Comparison of ENCODE assay signal across 40 cellular contexts in the genomic region with DNA sequence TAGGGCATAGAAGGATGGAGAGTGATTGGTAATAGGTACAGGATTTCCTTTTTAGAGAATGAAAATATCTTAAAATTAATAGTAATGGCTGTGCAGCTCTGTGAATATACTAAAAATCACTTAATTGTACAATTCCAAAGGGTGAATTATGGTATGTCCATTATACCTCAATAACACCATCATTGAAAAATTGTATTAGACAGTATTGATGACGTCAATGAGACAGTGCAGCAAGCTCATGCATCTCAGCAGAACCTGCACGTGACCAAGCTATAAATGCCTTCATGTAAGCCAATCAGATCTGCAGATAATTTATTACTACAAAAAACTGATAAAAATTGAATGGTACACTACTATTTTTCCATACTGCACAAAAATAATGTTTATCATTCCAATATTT.
"Had no signal": no experiment of that assay in that cellular context is flagged by ENCODE, and none has a peak within 500 bp of the region (broad histone marks: within the 10 kb centered on the region; RNA-seq: fewer than 3 reads in every experiment).

No MANE protein-coding gene starts in this region.

- H3K36me3 Mint-ChIP-seq: activated naive CD4-positive, alpha-beta T cell treated with anti-CD3 and anti-CD28 coated beads, Interleukin-2, amount 10 ng/mL, durations not matched to agents 7 days and 5 days; activated naive CD4-positive, alpha-beta T cell treated with anti-CD3 and anti-CD28 coated beads, Interleukin-2, amount 50 U/mL, for 24 hours; activated naive CD4-positive, alpha-beta T cell treated with anti-CD3 and anti-CD28 coated beads, Interleukin-2, amount 50 U/mL, for 72 hours; activated naive CD8-positive, alpha-beta T cell; activated naive CD8-positive, alpha-beta T cell treated with anti-CD3 and anti-CD28 coated beads for 36 hours; activated naive CD8-positive, alpha-beta T cell treated with anti-CD3 and anti-CD28 coated beads, Interleukin-2, amount 10 ng/mL, durations not matched to agents 7 days and 5 days; brain had no signal

- H3K27me3 Mint-ChIP-seq: activated naive CD4-positive, alpha-beta T cell treated with anti-CD3 and anti-CD28 coated beads, Interleukin-2, amount 10 ng/mL, durations not matched to agents 7 days and 5 days; activated naive CD4-positive, alpha-beta T cell treated with anti-CD3 and anti-CD28 coated beads, Interleukin-2, amount 50 U/mL, for 24 hours; activated naive CD8-positive, alpha-beta T cell; activated naive CD8-positive, alpha-beta T cell treated with anti-CD3 and anti-CD28 coated beads for 36 hours; activated naive CD8-positive, alpha-beta T cell treated with anti-CD3 and anti-CD28 coated beads, Interleukin-2, amount 10 ng/mL, durations not matched to agents 7 days and 5 days; activated naive CD8-positive, alpha-beta T cell treated with anti-CD3 and anti-CD28 coated beads, Interleukin-2, amount 50 U/mL, for 24 hours; activated T-cell treated with anti-CD3 and anti-CD28 coated beads, Interleukin-2, amount 50 U/mL, for 24 hours; activated T-helper 17 cell treated with anti-CD3 and anti-CD28 coated beads, Interleukin-2, amount 50 U/mL, for 72 hours; central memory CD8-positive, alpha-beta T cell had no signal

- FAIRE-seq: astrocyte, bronchial epithelial cell had no signal

- H3K36me3 ChIP-seq: adrenal gland, ascending aorta, brain microvascular endothelial cell, breast epithelium, cardiac muscle cell had no signal

- DNase-seq: activated effector memory CD4-positive, alpha-beta T cell treated with anti-CD3 and anti-CD28 coated beads, Interleukin-2, amount 50 U/mL, for 16 hours; activated effector memory CD4-positive, alpha-beta T cell treated with Interleukin-2 at 50 U/mL for 16 hours; activated gamma-delta T cell; activated gamma-delta T cell treated with Interleukin-2 at 50 U/mL for 16 hours; activated naive CD4-positive, alpha-beta T cell; activated naive CD4-positive, alpha-beta T cell treated with anti-CD3 and anti-CD28 coated beads for 36 hours; activated naive CD4-positive, alpha-beta T cell treated with anti-CD3 and anti-CD28 coated beads, Interleukin-2, amount 10 ng/mL, durations not matched to agents 7 days and 5 days; activated naive CD4-positive, alpha-beta T cell treated with anti-CD3 and anti-CD28 coated beads, Interleukin-2, amount 50 U/mL, for 16 hours; activated naive CD4-positive, alpha-beta T cell treated with Interleukin-2 at 50 U/mL for 16 hours; activated naive CD8-positive, alpha-beta T cell treated with anti-CD3 and anti-CD28 coated beads for 36 hours; activated naive CD8-positive, alpha-beta T cell treated with anti-CD3 and anti-CD28 coated beads, Interleukin-2, amount 10 ng/mL, durations not matched to agents 7 days and 5 days; activated naive CD8-positive, alpha-beta T cell treated with anti-CD3 and anti-CD28 coated beads, Interleukin-2, amount 50 U/mL, for 24 hours; activated T-cell treated with anti-CD3 and anti-CD28 coated beads, Interleukin-2, amount 50 U/mL, for 1 hour; activated T-cell treated with anti-CD3 and anti-CD28 coated beads, Interleukin-2, amount 50 U/mL, for 24 hours; activated T-cell treated with anti-CD3 and anti-CD28 coated beads, Interleukin-2, amount 50 U/mL, for 4 hours; activated T-cell treated with anti-CD3 and anti-CD28 coated beads, Interleukin-2, amount 50 U/mL, for 48 hours; activated T-cell treated with anti-CD3 and anti-CD28 coated beads, Interleukin-2, amount 50 U/mL, for 72 hours; adrenal gland; amniotic stem cell; amygdala; anterior cingulate cortex; aorta; body of pancreas; brain microvascular endothelial cell; caudate nucleus; central memory CD4-positive, alpha-beta T cell; cerebellar nuclear complex had no signal

- H3K9me3 Mint-ChIP-seq: activated naive CD4-positive, alpha-beta T cell treated with anti-CD3 and anti-CD28 coated beads for 36 hours; activated naive CD4-positive, alpha-beta T cell treated with anti-CD3 and anti-CD28 coated beads, Interleukin-2, amount 50 U/mL, for 24 hours; activated naive CD4-positive, alpha-beta T cell treated with anti-CD3 and anti-CD28 coated beads, Interleukin-2, amount 50 U/mL, for 72 hours; activated naive CD8-positive, alpha-beta T cell treated with anti-CD3 and anti-CD28 coated beads, Interleukin-2, amount 10 ng/mL, durations not matched to agents 7 days and 5 days; activated naive CD8-positive, alpha-beta T cell treated with anti-CD3 and anti-CD28 coated beads, Interleukin-2, amount 50 U/mL, for 24 hours; activated T-cell treated with anti-CD3 and anti-CD28 coated beads, Interleukin-2, amount 50 U/mL, for 24 hours; activated T-helper 1 cell treated with anti-CD3 and anti-CD28 coated beads, Interleukin-12 subunit alpha, Interleukin-12 subunit beta, Interleukin-2, Interleukin-4 antibody, amounts not matched to agents 30 ng/mL and 10 ng/mL and 1 ng/mL, durations not matched to agents 14 hours and 24 hours and 36 hours; activated T-helper 17 cell treated with anti-CD3 and anti-CD28 coated beads, Interleukin-2, amount 50 U/mL, for 72 hours; central memory CD8-positive, alpha-beta T cell had no signal

- H3K4me3 Mint-ChIP-seq: activated naive CD4-positive, alpha-beta T cell treated with anti-CD3 and anti-CD28 coated beads for 36 hours; activated naive CD4-positive, alpha-beta T cell treated with anti-CD3 and anti-CD28 coated beads, Interleukin-2, amount 10 ng/mL, durations not matched to agents 7 days and 5 days; activated naive CD4-positive, alpha-beta T cell treated with anti-CD3 and anti-CD28 coated beads, Interleukin-2, amount 50 U/mL, for 24 hours; activated naive CD8-positive, alpha-beta T cell; activated naive CD8-positive, alpha-beta T cell treated with anti-CD3 and anti-CD28 coated beads for 36 hours; activated naive CD8-positive, alpha-beta T cell treated with anti-CD3 and anti-CD28 coated beads, Interleukin-2, amount 10 ng/mL, durations not matched to agents 7 days and 5 days; activated naive CD8-positive, alpha-beta T cell treated with anti-CD3 and anti-CD28 coated beads, Interleukin-2, amount 50 U/mL, for 24 hours; activated T-cell treated with anti-CD3 and anti-CD28 coated beads, Interleukin-2, amount 50 U/mL, for 24 hours; activated T-cell treated with anti-CD3 and anti-CD28 coated beads, Interleukin-2, amount 50 U/mL, for 4 hours; activated T-cell treated with anti-CD3 and anti-CD28 coated beads, Interleukin-2, amount 50 U/mL, for 72 hours; activated T-helper 1 cell treated with anti-CD3 and anti-CD28 coated beads, Interleukin-12 subunit alpha, Interleukin-12 subunit beta, Interleukin-2, Interleukin-4 antibody, amounts not matched to agents 30 ng/mL and 10 ng/mL and 1 ng/mL, durations not matched to agents 14 hours and 24 hours and 36 hours; activated T-helper 17 cell treated with anti-CD3 and anti-CD28 coated beads, Interleukin-2, amount 50 U/mL, for 72 hours; brain; central memory CD8-positive, alpha-beta T cell had no signal

- H3K27ac Mint-ChIP-seq: activated naive CD4-positive, alpha-beta T cell treated with anti-CD3 and anti-CD28 coated beads for 36 hours; activated naive CD4-positive, alpha-beta T cell treated with anti-CD3 and anti-CD28 coated beads, Interleukin-2, amount 10 ng/mL, durations not matched to agents 7 days and 5 days; activated naive CD4-positive, alpha-beta T cell treated with anti-CD3 and anti-CD28 coated beads, Interleukin-2, amount 50 U/mL, for 24 hours; activated naive CD4-positive, alpha-beta T cell treated with anti-CD3 and anti-CD28 coated beads, Interleukin-2, amount 50 U/mL, for 72 hours; activated naive CD8-positive, alpha-beta T cell; activated naive CD8-positive, alpha-beta T cell treated with anti-CD3 and anti-CD28 coated beads for 36 hours; activated naive CD8-positive, alpha-beta T cell treated with anti-CD3 and anti-CD28 coated beads, Interleukin-2, amount 10 ng/mL, durations not matched to agents 7 days and 5 days; activated naive CD8-positive, alpha-beta T cell treated with anti-CD3 and anti-CD28 coated beads, Interleukin-2, amount 50 U/mL, for 24 hours; activated T-cell treated with anti-CD3 and anti-CD28 coated beads, Interleukin-2, amount 50 U/mL, for 24 hours; activated T-cell treated with anti-CD3 and anti-CD28 coated beads, Interleukin-2, amount 50 U/mL, for 72 hours; activated T-helper 1 cell treated with anti-CD3 and anti-CD28 coated beads, Interleukin-12 subunit alpha, Interleukin-12 subunit beta, Interleukin-2, Interleukin-4 antibody, amounts not matched to agents 30 ng/mL and 10 ng/mL and 1 ng/mL, durations not matched to agents 14 hours and 24 hours and 36 hours; activated T-helper 17 cell treated with anti-CD3 and anti-CD28 coated beads, Interleukin-2, amount 50 U/mL, for 72 hours; activated T-helper 2 cell treated with anti-CD3 and anti-CD28 coated beads, Interferon-gamma antibody, Interleukin-2, Interleukin-4, amounts not matched to agents 10 μg/mL and 5 μg/mL and 100 μg/mL, durations not matched to agents 14 hours and 24 hours and 36 hours; brain had no signal

- H3K27me3 ChIP-seq: adrenal gland, ascending aorta, body of pancreas, brain microvascular endothelial cell, breast epithelium, cardiac muscle cell had no signal

- H3K4me1 Mint-ChIP-seq: activated naive CD4-positive, alpha-beta T cell treated with anti-CD3 and anti-CD28 coated beads, Interleukin-2, amount 10 ng/mL, durations not matched to agents 7 days and 5 days; activated naive CD4-positive, alpha-beta T cell treated with anti-CD3 and anti-CD28 coated beads, Interleukin-2, amount 50 U/mL, for 24 hours; activated naive CD8-positive, alpha-beta T cell treated with anti-CD3 and anti-CD28 coated beads for 36 hours; activated naive CD8-positive, alpha-beta T cell treated with anti-CD3 and anti-CD28 coated beads, Interleukin-2, amount 10 ng/mL, durations not matched to agents 7 days and 5 days; activated naive CD8-positive, alpha-beta T cell treated with anti-CD3 and anti-CD28 coated beads, Interleukin-2, amount 50 U/mL, for 24 hours; activated T-helper 17 cell treated with anti-CD3 and anti-CD28 coated beads, Interleukin-2, amount 50 U/mL, for 72 hours; brain; central memory CD8-positive, alpha-beta T cell had no signal

- H3K4me3 ChIP-seq: adrenal gland, ascending aorta, body of pancreas, breast epithelium, cardiac muscle cell had no signal

- H3K27ac ChIP-seq: adrenal gland, ascending aorta, body of pancreas, brain microvascular endothelial cell, breast epithelium, cardiac muscle cell had no signal

- ATAC-seq: activated naive CD4-positive, alpha-beta T cell treated with anti-CD3 and anti-CD28 coated beads, Interleukin-2, amount 50 U/mL, for 72 hours; activated naive CD8-positive, alpha-beta T cell treated with anti-CD3 and anti-CD28 coated beads, Interleukin-2, amount 50 U/mL, for 24 hours; activated T-cell treated with anti-CD3 and anti-CD28 coated beads, Interleukin-2, amount 50 U/mL, for 4 hours; activated T-cell treated with anti-CD3 and anti-CD28 coated beads, Interleukin-2, amount 50 U/mL, for 72 hours; activated T-helper 17 cell treated with anti-CD3 and anti-CD28 coated beads, Interleukin-2, amount 50 U/mL, for 72 hours; body of pancreas had no signal

- H3K4me1 ChIP-seq: adrenal gland, ascending aorta, body of pancreas, breast epithelium had no signal

- H3K9me3 ChIP-seq: adrenal gland, ascending aorta, body of pancreas, breast epithelium had no signal
